In genomic region chr11:65356394-65356972, GRCh38 we compare ENCODE assay signal across 14 cellular contexts. TPM values are rescaled to one million over a fixed set of nuclear protein-coding genes. Genes with fewer than 3 reads are reported as not detected.
A peak's percentile ranks its signal among the peaks of the same experiment; 100 is the strongest.
DNase-seq lines count a peak whose midpoint lies in the region; ATAC-seq and TF ChIP-seq lines count a peak whose summit lies in the region.
"Had no signal": no experiment of that assay in that cellular context is flagged by ENCODE, and none has a peak within 500 bp of the region (broad histone marks: within the 10 kb centered on the region; RNA-seq: fewer than 3 reads in every experiment).

No MANE protein-coding gene starts in this region.

- H3K9me2 ChIP-seq in SK-N-SH, result no peaks in the 10 kb centered on the region

- no peaks in the 10 kb centered on the region for H4K20me1 ChIP-seq in SK-N-SH (ENCODE audit: insufficient read depth)

- no peak for TF ChIP-seq RAD21 in SK-N-SH (IDR thresholded peaks at IDR 0.05; ENCODE audit: low read length)

- H3K27me3 ChIP-seq in left ventricle myocardium inferior (ENCODE audit: low read depth) (peaks cover 14% of the 10 kb centered on the region), SK-N-SH (ENCODE audit: insufficient read depth) (no peaks in the 10 kb centered on the region)
- H3K27me3 ChIP-seq: ascending aorta had no signal

- H3K27ac Mint-ChIP-seq in activated CD4-positive, alpha-beta T cell treated with anti-CD3 and anti-CD28 coated beads for 36 hours, result no peak overlapping the region
- no peak overlapping the region for H3K27ac Mint-ChIP-seq in WTC11

- H2AFZ ChIP-seq in SK-N-SH (ENCODE audit: low read depth), result no peak overlapping the region

- no peak overlapping the region for H3K9ac ChIP-seq in SK-N-SH

- 96% methylated on average over 13 of the region's 30 CpGs for WGBS in SK-N-SH (ENCODE audit: low lambda C conversion rate)

- DNase-seq in activated CD4-positive, alpha-beta T cell treated with anti-CD3 and anti-CD28 coated beads for 36 hours, result no peak
- no peak for DNase-seq in activated CD4-positive, alpha-beta T cell treated with anti-CD3 and anti-CD28 coated beads, Interleukin-2, amount 50 U/mL, for 4 hours
- DNase-seq in WTC11 (ENCODE audit: low spot score) (no peak), left ventricle myocardium inferior (peak; percentile 41), posterior vena cava (ENCODE audit: low spot score) (peak; percentile 84), SK-N-SH (no peak), KG1 (lab: John Stamatoyannopoulos, UW) (no peak)
- DNase-seq: islet precursor cell, NCI-H1436, RPMI8226, trophoblast cell had no signal

- no peaks in the 10 kb centered on the region for H3K27me3 Mint-ChIP-seq in activated CD4-positive, alpha-beta T cell treated with anti-CD3 and anti-CD28 coated beads for 36 hours
- peaks cover 30% of the 10 kb centered on the region for H3K27me3 Mint-ChIP-seq in WTC11 (ENCODE audit: low read depth)

- peak overlapping the region; percentile 87 for H3K4me3 ChIP-seq in left ventricle myocardium inferior
- H3K4me3 ChIP-seq in SK-N-SH (ENCODE audit: low read depth in 2 of 2, low read length in 1 of 2), result no peak overlapping the region

- no peaks in the 10 kb centered on the region for H3K9me3 ChIP-seq in left ventricle myocardium inferior (replicated peaks)
- no peaks in the 10 kb centered on the region for H3K9me3 ChIP-seq in SK-N-SH
- H3K9me3 ChIP-seq: ascending aorta had no signal

- no peak for TF ChIP-seq EP300 in SK-N-SH (IDR thresholded peaks at IDR 0.05; ENCODE audit: borderline replicate concordance in 1 of 2, low read depth in 1 of 2, low read length in 1 of 2)

- ATAC-seq in activated CD4-positive, alpha-beta T cell treated with anti-CD3 and anti-CD28 coated beads for 36 hours, result no peak
- ATAC-seq in WTC11 (no peak), HG02840 (IDR thresholded peaks at IDR 0.05; ENCODE audit: low FRiP score, unreplicated experiment) (no peak)

- H3K27ac ChIP-seq in left ventricle myocardium inferior (replicated peaks) (peak overlapping the region; percentile 82), SK-N-SH (ENCODE audit: low read depth in 2 of 2, low read length in 1 of 2) (no peak overlapping the region)
- H3K27ac ChIP-seq: ascending aorta, foreskin keratinocyte had no signal

- peaks cover 13% of the 10 kb centered on the region for H3K4me1 Mint-ChIP-seq in activated CD4-positive, alpha-beta T cell treated with anti-CD3 and anti-CD28 coated beads for 36 hours
- peaks cover 16% of the 10 kb centered on the region for H3K4me1 Mint-ChIP-seq in WTC11

- peaks cover 10% of the 10 kb centered on the region for H3K36me3 Mint-ChIP-seq in activated CD4-positive, alpha-beta T cell treated with anti-CD3 and anti-CD28 coated beads for 36 hours (ENCODE audit: low read depth)
- H3K36me3 Mint-ChIP-seq in WTC11, result peaks cover 11% of the 10 kb centered on the region

- H3K9me3 Mint-ChIP-seq in activated CD4-positive, alpha-beta T cell treated with anti-CD3 and anti-CD28 coated beads for 36 hours (ENCODE audit: low read depth), result no peaks in the 10 kb centered on the region
- H3K9me3 Mint-ChIP-seq in WTC11, result no peaks in the 10 kb centered on the region

- no peak overlapping the region for H3K4me2 ChIP-seq in SK-N-SH

- peaks cover 29% of the 10 kb centered on the region for H3F3A ChIP-seq in SK-N-SH (replicated peaks; ENCODE audit: insufficient read depth)

- intact Hi-C loops in activated CD4-positive, alpha-beta T cell treated with anti-CD3 and anti-CD28 coated beads for 36 hours (cut with DNase I, micrococcal nuclease), result no loop called here
- intact Hi-C loops in left ventricle myocardium inferior (cut with micrococcal nuclease) (no loop called here), posterior vena cava (cut with DNase I) (no loop called here)

- no peaks in the 10 kb centered on the region for H3K79me2 ChIP-seq in SK-N-SH (ENCODE audit: insufficient read depth)

- CTCF ChIA-PET in activated CD4-positive, alpha-beta T cell treated with anti-CD3 and anti-CD28 coated beads for 36 hours (lab: Charles Lee), result interaction anchor here (0.8 to 1.2 kb wide), 8 partner anchors 11 to 144 kb away, joined by 3 to 6 read pairs (median 4); no protein-coding TSS in a partner anchor
- CTCF ChIA-PET in WTC11 (lab: Charles Lee) (interaction anchor here (0.8 to 3.2 kb wide), 13 partner anchors 23 to 214 kb away, joined by 3 to 18 read pairs (median 4); partner anchors contain the start of genes CDC42EP2, DPF2 and ZNRD2), SK-N-SH (lab: Yijun Ruan, JAX) (interaction anchor here (0.9 to 2.5 kb wide), 12 partner anchors 10 to 154 kb away, joined by 3 to 10 read pairs (median 6); no protein-coding TSS in a partner anchor)

- peaks cover 12% of the 10 kb centered on the region for H3K36me3 ChIP-seq in left ventricle myocardium inferior
- H3K36me3 ChIP-seq in SK-N-SH (replicated peaks in 1 of 2; ENCODE audit: control insufficient read depth in 1 of 2, insufficient read depth in 2 of 2, low read length in 1 of 2), result peaks cover 9 to 19% of the 10 kb centered on the region in 2 experiments

- H3K4me1 ChIP-seq in left ventricle myocardium inferior (peaks cover 60% of the 10 kb centered on the region), SK-N-SH (ENCODE audit: control insufficient read depth in 1 of 2, insufficient read depth in 2 of 2, low read depth in 1 of 2, low read length in 1 of 2) (peaks cover 0 to 20% of the 10 kb centered on the region in 2 experiments; a peak in 1 of 4 replicates)
- H3K4me1 ChIP-seq: foreskin keratinocyte had no signal

- peak overlapping the region; percentile 59 for H3K4me3 Mint-ChIP-seq in activated CD4-positive, alpha-beta T cell treated with anti-CD3 and anti-CD28 coated beads for 36 hours
- peak overlapping the region; percentile 81 for H3K4me3 Mint-ChIP-seq in WTC11

- POLR2A ChIA-PET in activated CD4-positive, alpha-beta T cell treated with anti-CD3 and anti-CD28 coated beads for 36 hours (lab: Charles Lee), result interaction anchor here (0.6 to 1.2 kb wide), 5 partner anchors 22 to 431 kb away, joined by 3 read pairs; no protein-coding TSS in a partner anchor
- POLR2A ChIA-PET in WTC11 (lab: Charles Lee) (interaction anchor here (1.1 to 2.7 kb wide), 4 partner anchors 23 to 144 kb away, joined by 4 to 8 read pairs (median 4); partner anchors contain the start of gene DPF2), SK-N-SH (lab: Yijun Ruan, JAX) (interaction anchor here (1.8 to 3.2 kb wide), 2 partner anchors 67 to 142 kb away, joined by 6 to 13 read pairs; partner anchors contain the start of genes MALAT1 and NEAT1)

- no peak for TF ChIP-seq CTCF in WTC11 (IDR thresholded peaks at IDR 0.05)
- TF ChIP-seq CTCF in left ventricle myocardium inferior (IDR thresholded peaks at IDR 0.05; ENCODE audit: borderline replicate concordance), result no peak
- no peak for TF ChIP-seq CTCF in SK-N-SH (IDR thresholded peaks at IDR 0.05)

TF ChIP-seq in SK-N-SH, 30 proteins besides CTCF, POLR2A, EP300 and RAD21 (continues in another document):
- no peak for TF ChIP-seq SMC3 (IDR thresholded peaks at IDR 0.05; ENCODE audit: low read depth, low read length)
- TF ChIP-seq SIN3A (IDR thresholded peaks at IDR 0.05; ENCODE audit: borderline replicate concordance, low read depth, low read length), result no peak
- TF ChIP-seq FOXJ3 (CRISPR knock-in tag; IDR thresholded peaks at IDR 0.05), result no peak
- TF ChIP-seq CHD2 (IDR thresholded peaks at IDR 0.05; ENCODE audit: low read length, partially characterized antibody), result no peak
- TF ChIP-seq YY1 (IDR thresholded peaks at IDR 0.05; ENCODE audit: low read depth), result no peak

RNA-seq across cellular contexts. Expression of gene TIGD3, which starts 1.9 kb away (rescaled TPM):
- 1 to 10 TPM in 1 of 2 experiments, under 1 TPM in 1; 0.58 to 1.1 TPM for total RNA-seq in activated CD4-positive, alpha-beta T cell treated with anti-CD3 and anti-CD28 coated beads for 36 hours
- 1.9 to 2.3 TPM (median 2.1 TPM) in 3 replicates for total RNA-seq in WTC11 (2021)
- total RNA-seq in left ventricle myocardium inferior, result 0.44 TPM
- not detected for total RNA-seq in posterior vena cava
- 0.34 and 0.41 TPM in 2 replicates for polyA plus RNA-seq in SK-N-SH (2012; rRNA removed)
- polyA plus RNA-seq in SK-N-SH (2012; cell fraction: cytosol; rRNA removed), result 0.19 and 0.41 TPM in 2 replicates
- polyA plus RNA-seq in SK-N-SH (2012; cell fraction: nucleus; rRNA removed), result 0.75 and 0.92 TPM in 2 replicates
- total RNA-seq: ascending aorta had no signal

RNA-seq across cellular contexts. Expression of gene DPF2, which starts 22.8 kb away (rescaled TPM):
- 10 to 100 TPM; 67.5 to 69.0 TPM for total RNA-seq in activated CD4-positive, alpha-beta T cell treated with anti-CD3 and anti-CD28 coated beads for 36 hours
- total RNA-seq in WTC11 (2021) (59.0 to 71.0 TPM (median 66.3 TPM) in 3 replicates), left ventricle myocardium inferior (40.6 TPM), posterior vena cava (10 to 100 TPM; 38.2 to 55.6 TPM)
- polyA plus RNA-seq in SK-N-SH (2012; rRNA removed), result 29.6 and 44.9 TPM in 2 replicates
- 32.6 and 36.7 TPM in 2 replicates for polyA plus RNA-seq in SK-N-SH (2012; cell fraction: cytosol; rRNA removed)
- polyA plus RNA-seq in SK-N-SH (2012; cell fraction: nucleus; rRNA removed), result 71.8 and 81.4 TPM in 2 replicates

RNA-seq across cellular contexts. Expression of gene SLC25A45, which starts 26.0 kb away (rescaled TPM):
- 10 to 100 TPM; 13.2 to 14.3 TPM for total RNA-seq in activated CD4-positive, alpha-beta T cell treated with anti-CD3 and anti-CD28 coated beads for 36 hours
- total RNA-seq in WTC11 (2021) (1.5 to 2.5 TPM (median 1.7 TPM) in 3 replicates), left ventricle myocardium inferior (5.0 TPM), posterior vena cava (1 to 10 TPM; 6.1 to 9.6 TPM)
- 3.1 and 3.6 TPM in 2 replicates for polyA plus RNA-seq in SK-N-SH (2012; rRNA removed)
- polyA plus RNA-seq in SK-N-SH (2012; cell fraction: cytosol; rRNA removed), result 1.2 and 1.8 TPM in 2 replicates
- 13.7 and 17.4 TPM in 2 replicates for polyA plus RNA-seq in SK-N-SH (2012; cell fraction: nucleus; rRNA removed)

RNA-seq across cellular contexts. Expression of gene FRMD8, which starts 30.0 kb away (rescaled TPM):
- 10 to 100 TPM; 32.7 to 37.5 TPM for total RNA-seq in activated CD4-positive, alpha-beta T cell treated with anti-CD3 and anti-CD28 coated beads for 36 hours
- total RNA-seq in WTC11 (2021) (21.5 to 23.7 TPM (median 22.9 TPM) in 3 replicates), left ventricle myocardium inferior (8.4 TPM), posterior vena cava (10 to 100 TPM; 19.0 to 20.7 TPM)
- 17.4 and 19.0 TPM in 2 replicates for polyA plus RNA-seq in SK-N-SH (2012; rRNA removed)
- 8.0 and 14.0 TPM in 2 replicates for polyA plus RNA-seq in SK-N-SH (2012; cell fraction: cytosol; rRNA removed)
- polyA plus RNA-seq in SK-N-SH (2012; cell fraction: nucleus; rRNA removed), result 32.3 and 58.1 TPM in 2 replicates

RNA-seq across cellular contexts. Expression of gene CDC42EP2, which starts 41.8 kb away (rescaled TPM):
- total RNA-seq in activated CD4-positive, alpha-beta T cell treated with anti-CD3 and anti-CD28 coated beads for 36 hours, result under 1 TPM; 0.91 to 0.93 TPM
- 11.0 to 15.2 TPM (median 11.5 TPM) in 3 replicates for total RNA-seq in WTC11 (2021)
- total RNA-seq in left ventricle myocardium inferior, result 11.3 TPM
- total RNA-seq in posterior vena cava, result 10 to 100 TPM; 15.7 to 16.2 TPM
- polyA plus RNA-seq in SK-N-SH (2012; rRNA removed), result 5.1 and 8.1 TPM in 2 replicates
- 2.5 and 4.1 TPM in 2 replicates for polyA plus RNA-seq in SK-N-SH (2012; cell fraction: cytosol; rRNA removed)
- 5.6 and 7.7 TPM in 2 replicates for polyA plus RNA-seq in SK-N-SH (2012; cell fraction: nucleus; rRNA removed)

Comparison
In these comparisons a context has a peak if more than half of its experiments do, and no peak if none do; other contexts are left out.
1. DNase-seq: peak in left ventricle myocardium inferior (single experiment) and posterior vena cava (single experiment); none in activated CD4-positive, alpha-beta T cell treated with anti-CD3 and anti-CD28 coated beads for 36 hours (single experiment), activated CD4-positive, alpha-beta T cell treated with anti-CD3 and anti-CD28 coated beads, Interleukin-2, amount 50 U/mL, for 4 hours (0 of 2), WTC11 (single experiment), SK-N-SH (single experiment) and KG1 (single experiment).